1 cellular context compared by ENCODE assay signal in the genomic region with DNA sequence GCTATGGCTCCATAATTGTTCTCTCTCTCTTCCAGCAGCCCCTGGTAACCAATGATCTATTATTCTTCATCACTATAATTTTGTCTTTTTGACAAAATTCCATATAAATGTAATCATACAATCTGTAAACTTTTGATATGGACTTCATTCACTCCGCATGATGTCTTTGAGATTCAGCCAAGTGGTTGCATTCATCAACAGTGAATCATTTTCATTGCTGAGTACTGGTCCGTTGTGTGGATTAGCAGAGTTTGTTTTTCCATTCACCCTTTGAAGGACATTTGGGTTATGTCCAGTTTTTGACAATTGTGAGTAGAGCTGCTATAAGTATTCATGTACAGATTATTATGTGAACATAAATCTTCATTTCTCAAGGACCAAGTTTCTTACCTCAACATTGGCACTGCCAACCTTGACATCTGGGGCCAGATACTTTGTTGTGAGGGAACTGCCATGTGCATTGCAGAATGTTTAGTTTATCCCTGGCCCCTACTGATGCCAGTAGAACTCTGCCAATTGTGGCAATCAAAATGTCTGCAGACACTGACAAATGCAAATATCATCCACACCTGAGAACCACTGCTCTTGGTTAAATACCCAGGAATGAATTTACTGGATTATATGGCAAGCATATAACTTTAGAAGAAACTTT.
TF ChIP-seq lines count a peak whose summit lies in the region.

No MANE protein-coding gene starts in this region.

TF ChIP-seq in IMR-90, 13 proteins besides CTCF, POLR2A, EP300 and RAD21:
- no peak for TF ChIP-seq ELK1 (IDR thresholded peaks at IDR 0.05; ENCODE audit: borderline replicate concordance, low read depth, low read length)
- TF ChIP-seq RFX5 (IDR thresholded peaks at IDR 0.05; ENCODE audit: low read depth, low read length) = no peak
- no peak for TF ChIP-seq NFE2L2 (IDR thresholded peaks at IDR 0.05; ENCODE audit: low read depth, low read length)
- no peak for TF ChIP-seq MAFK (IDR thresholded peaks at IDR 0.05; ENCODE audit: low read depth, low read length)
- no peak for TF ChIP-seq MXI1 (IDR thresholded peaks at IDR 0.05; ENCODE audit: borderline replicate concordance, low read depth, low read length)
- TF ChIP-seq BHLHE40 (IDR thresholded peaks at IDR 0.05; ENCODE audit: low read depth, low read length) = no peak
- TF ChIP-seq SMC3 (IDR thresholded peaks at IDR 0.05; ENCODE audit: low read depth, low read length) = no peak
- TF ChIP-seq, protein P1, sequence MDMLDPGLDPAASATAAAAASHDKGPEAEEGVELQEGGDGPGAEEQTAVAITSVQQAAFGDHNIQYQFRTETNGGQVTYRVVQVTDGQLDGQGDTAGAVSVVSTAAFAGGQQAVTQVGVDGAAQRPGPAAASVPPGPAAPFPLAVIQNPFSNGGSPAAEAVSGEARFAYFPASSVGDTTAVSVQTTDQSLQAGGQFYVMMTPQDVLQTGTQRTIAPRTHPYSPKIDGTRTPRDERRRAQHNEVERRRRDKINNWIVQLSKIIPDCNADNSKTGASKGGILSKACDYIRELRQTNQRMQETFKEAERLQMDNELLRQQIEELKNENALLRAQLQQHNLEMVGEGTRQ (IDR thresholded peaks at IDR 0.05; ENCODE audit: low read depth, low read length) = no peak
- TF ChIP-seq RCOR1 (IDR thresholded peaks at IDR 0.05; ENCODE audit: insufficient replicate concordance, low read length) = no peak
- TF ChIP-seq FOS (IDR thresholded peaks at IDR 0.05; ENCODE audit: low read depth, low read length) = no peak
- no peak for TF ChIP-seq CHD1 (IDR thresholded peaks at IDR 0.05; ENCODE audit: low read depth, low read length)
- no peak for TF ChIP-seq MAZ (IDR thresholded peaks at IDR 0.05; ENCODE audit: borderline replicate concordance, low read depth, low read length)
